ENCODE assay signal across 25 cellular contexts in the genomic region with DNA sequence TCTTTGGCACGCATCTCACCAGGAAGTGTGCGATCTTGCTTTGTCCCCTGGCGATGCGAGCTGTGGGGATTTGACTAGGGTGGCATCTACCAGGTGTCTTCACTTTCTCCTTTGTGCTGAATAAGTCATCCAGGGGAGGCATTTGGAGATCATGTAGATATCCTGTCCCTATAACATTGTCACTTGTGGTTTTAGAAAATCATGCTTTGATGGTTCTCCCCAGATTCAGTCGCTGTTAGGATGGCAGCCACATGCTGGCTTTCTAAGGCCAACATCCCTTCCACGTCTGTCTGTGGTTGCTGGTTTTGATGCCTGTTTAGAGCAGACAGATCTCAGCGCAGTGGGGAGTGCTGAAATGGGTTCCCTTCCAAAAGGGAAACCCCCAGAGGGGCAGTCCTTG. TPM values are rescaled to one million over a fixed set of nuclear protein-coding genes. Genes with fewer than 3 reads are reported as not detected.
A peak's percentile ranks its signal among the peaks of the same experiment; 100 is the strongest.
DNase-seq lines count a peak whose midpoint lies in the region; ATAC-seq and TF ChIP-seq lines count a peak whose summit lies in the region.
"Had no signal": no experiment of that assay in that cellular context is flagged by ENCODE, and none has a peak within 500 bp of the region (broad histone marks: within the 10 kb centered on the region; RNA-seq: fewer than 3 reads in every experiment).

No MANE protein-coding gene starts in this region.

- POLR2A ChIA-PET in activated CD8-positive, alpha-beta T cell treated with anti-CD3 and anti-CD28 coated beads for 36 hours (lab: Charles Lee): interaction anchor here (0.7 to 1.1 kb wide), 2 partner anchors 76 to 310 kb away, joined by 3 to 4 read pairs; partner anchors contain the start of gene MBTPS1
- POLR2A ChIA-PET in RWPE1 (lab: Yijun Ruan, JAX; ENCODE audit: low non-redundant PET): no interaction called here

- H3K27ac ChIP-seq in BLaER1 (peak overlapping the region; percentile 70), RWPE1 (no peak overlapping the region)
- no peak overlapping the region for H3K27ac ChIP-seq in CD4-positive, CD25-positive, alpha-beta regulatory T cell (ENCODE audit: insufficient read depth, low read length, poor library complexity, severe bottlenecking)
- H3K27ac ChIP-seq: lower lobe of right lung, sigmoid colon had no signal

- TF ChIP-seq CTCF in activated CD8-positive, alpha-beta T cell treated with anti-CD3 and anti-CD28 coated beads for 36 hours (IDR thresholded peaks at IDR 0.05): no peak
- TF ChIP-seq CTCF in RWPE1 (conservative IDR thresholded peaks at IDR 0.05; ENCODE audit: low read depth): no peak

- ATAC-seq in CD4-positive, CD25-positive, alpha-beta regulatory T cell (ENCODE audit: low read depth in 2 of 2): no peak
- ATAC-seq in activated CD8-positive, alpha-beta T cell treated with anti-CD3 and anti-CD28 coated beads for 36 hours: peak; percentile 31
- ATAC-seq in naive B cell (ENCODE audit: low read depth in 2 of 2): no peak
- ATAC-seq: lower lobe of right lung, Right ventricle myocardium inferior had no signal

- intact Hi-C loops in activated CD8-positive, alpha-beta T cell treated with anti-CD3 and anti-CD28 coated beads for 36 hours (cut with micrococcal nuclease): no loop called here
- intact Hi-C loops in posterior vena cava (cut with DNase I): no loop called here

- H3K9me3 Mint-ChIP-seq in CD4-positive, CD25-positive, alpha-beta regulatory T cell: no peaks in the 10 kb centered on the region
- no peaks in the 10 kb centered on the region for H3K9me3 Mint-ChIP-seq in activated CD8-positive, alpha-beta T cell treated with anti-CD3 and anti-CD28 coated beads for 36 hours
- no peaks in the 10 kb centered on the region for H3K9me3 Mint-ChIP-seq in naive B cell
- H3K9me3 Mint-ChIP-seq: IgD-negative memory B cell, neural crest cell, type B pancreatic cell had no signal

- H3K9me3 ChIP-seq in BLaER1: no peaks in the 10 kb centered on the region
- H3K9me3 ChIP-seq in CD4-positive, CD25-positive, alpha-beta regulatory T cell (ENCODE audit: control insufficient read depth in 2 of 2, low read length in 2 of 2): no peaks in the 10 kb centered on the region
- H3K9me3 ChIP-seq: lower lobe of right lung, sigmoid colon had no signal

- no peaks in the 10 kb centered on the region for H3K36me3 ChIP-seq in BLaER1
- H3K36me3 ChIP-seq in CD4-positive, CD25-positive, alpha-beta regulatory T cell (ENCODE audit: control insufficient read depth, insufficient read depth, low read length): no peaks in the 10 kb centered on the region
- H3K36me3 ChIP-seq: lower lobe of right lung, sigmoid colon had no signal

- no peak overlapping the region for H3K4me3 ChIP-seq in BLaER1
- peak overlapping the region; percentile 5 for H3K4me3 ChIP-seq in CD4-positive, CD25-positive, alpha-beta regulatory T cell (ENCODE audit: low read depth, low read length)
- H3K4me3 ChIP-seq: lower lobe of right lung, sigmoid colon had no signal

- peak overlapping the region in 2 of 3 donors; percentile 57 to 87 for H3K27ac Mint-ChIP-seq in CD4-positive, CD25-positive, alpha-beta regulatory T cell
- H3K27ac Mint-ChIP-seq in activated CD8-positive, alpha-beta T cell treated with anti-CD3 and anti-CD28 coated beads for 36 hours: peak overlapping the region; percentile 73
- peak overlapping the region in 3 of 6 donors; percentile 12 to 82 (median 36) for H3K27ac Mint-ChIP-seq in naive B cell
- H3K27ac Mint-ChIP-seq: type B pancreatic cell had no signal

- CTCF ChIA-PET in activated CD8-positive, alpha-beta T cell treated with anti-CD3 and anti-CD28 coated beads for 36 hours (lab: Charles Lee): no interaction called here
- CTCF ChIA-PET in RWPE1 (lab: Yijun Ruan, JAX): no interaction called here

- 0 out of 2 replicates have a peak overlapping the region, but pooled peaks have one; percentile 55 for H3K9ac ChIP-seq in BLaER1

- H3K4me2 ChIP-seq in BLaER1: peak overlapping the region; percentile 95

- H3K36me3 Mint-ChIP-seq in CD4-positive, CD25-positive, alpha-beta regulatory T cell: no peaks in the 10 kb centered on the region
- H3K36me3 Mint-ChIP-seq in activated CD8-positive, alpha-beta T cell treated with anti-CD3 and anti-CD28 coated beads for 36 hours (ENCODE audit: low read depth): no peaks in the 10 kb centered on the region
- H3K36me3 Mint-ChIP-seq in naive B cell: no peaks in the 10 kb centered on the region
- H3K36me3 Mint-ChIP-seq: IgD-negative memory B cell, type B pancreatic cell had no signal

- DNase-seq in CD4-positive, CD25-positive, alpha-beta regulatory T cell: peak in 1 of 3 donors; percentile 41
- peak; percentile 36 for DNase-seq in activated CD8-positive, alpha-beta T cell treated with anti-CD3 and anti-CD28 coated beads for 36 hours
- no peak for DNase-seq in naive B cell
- no peak for DNase-seq in SW 1271 (lab: John Stamatoyannopoulos, UW)
- DNase-seq in iPS-NIHi11 (ENCODE audit: low spot score): no peak
- no peak for DNase-seq in posterior vena cava (ENCODE audit: low spot score)
- no peak for DNase-seq in RWPE1 (ENCODE audit: low spot score)
- DNase-seq: activated gamma-delta T cell treated with Interleukin-2 at 50 U/mL for 16 hours; GDM1; kidney; lower lobe of right lung; NCI-H1105; NCI-H1930; NCI-H748 treated with DMSO at 0.1 percent for 48 hours; sigmoid colon; stimulated activated CD4-positive, alpha-beta T cell treated with anti-CD3 and anti-CD28 coated beads, Interleukin-15, amount 100 ng/mL, for 24 hours had no signal

- peak overlapping the region in 2 of 4 donors; percentile 72 to 83 for H3K4me3 Mint-ChIP-seq in CD4-positive, CD25-positive, alpha-beta regulatory T cell
- peak overlapping the region; percentile 61 for H3K4me3 Mint-ChIP-seq in activated CD8-positive, alpha-beta T cell treated with anti-CD3 and anti-CD28 coated beads for 36 hours
- peak overlapping the region in 7 of 8 donors; percentile 15 to 85 (median 53) for H3K4me3 Mint-ChIP-seq in naive B cell
- H3K4me3 Mint-ChIP-seq: neural crest cell, type B pancreatic cell had no signal

- peaks cover 53% of the 10 kb centered on the region for H3K4me1 ChIP-seq in BLaER1
- H3K4me1 ChIP-seq in CD4-positive, CD25-positive, alpha-beta regulatory T cell (ENCODE audit: control insufficient read depth, insufficient read depth, low read length, poor library complexity, severe bottlenecking): peaks cover 11% of the 10 kb centered on the region
- H3K4me1 ChIP-seq: lower lobe of right lung, sigmoid colon had no signal

- peaks cover 5 to 21% (median 6%) of the 10 kb centered on the region in 4 donors for H3K4me1 Mint-ChIP-seq in CD4-positive, CD25-positive, alpha-beta regulatory T cell
- peaks cover 16% of the 10 kb centered on the region for H3K4me1 Mint-ChIP-seq in activated CD8-positive, alpha-beta T cell treated with anti-CD3 and anti-CD28 coated beads for 36 hours (ENCODE audit: low read depth)
- H3K4me1 Mint-ChIP-seq in naive B cell: peaks cover 4 to 15% (median 12%) of the 10 kb centered on the region in 3 donors
- H3K4me1 Mint-ChIP-seq: neural crest cell had no signal

- H3K27me3 ChIP-seq in BLaER1: no peaks in the 10 kb centered on the region
- H3K27me3 ChIP-seq in CD4-positive, CD25-positive, alpha-beta regulatory T cell (ENCODE audit: control insufficient read depth, insufficient read depth, low read length): no peaks in the 10 kb centered on the region

- no peaks in the 10 kb centered on the region for H4K20me1 ChIP-seq in BLaER1

- no peaks in the 10 kb centered on the region for H3K27me3 Mint-ChIP-seq in CD4-positive, CD25-positive, alpha-beta regulatory T cell
- no peaks in the 10 kb centered on the region for H3K27me3 Mint-ChIP-seq in activated CD8-positive, alpha-beta T cell treated with anti-CD3 and anti-CD28 coated beads for 36 hours
- H3K27me3 Mint-ChIP-seq in naive B cell: peaks cover 0 to 16% (median 13%) of the 10 kb centered on the region in 3 donors
- H3K27me3 Mint-ChIP-seq: type B pancreatic cell had no signal

RNA-seq across cellular contexts. Expression of gene ADAD2, which starts 2.5 kb away (rescaled TPM):
- not detected for total RNA-seq in CD4-positive, CD25-positive, alpha-beta regulatory T cell
- polyA plus RNA-seq in CD4-positive, CD25-positive, alpha-beta regulatory T cell: under 1 TPM in 3 of 4 donors, not detected in 1; 0.07 to 0.40 (median 0.25) TPM
- under 1 TPM; 0.16 to 0.63 TPM for total RNA-seq in activated CD8-positive, alpha-beta T cell treated with anti-CD3 and anti-CD28 coated beads for 36 hours
- under 1 TPM in 1 of 6 donors, not detected in 5; 0.17 TPM for polyA plus RNA-seq in naive B cell (ENCODE audit: low read depth in 6 of 6)
- total RNA-seq in posterior vena cava: not detected
- total RNA-seq: cerebellum, endothelial cell of umbilical vein, lower lobe of right lung, M059J, mononuclear cell, neural crest cell, Right ventricle myocardium inferior had no signal
- polyA plus RNA-seq: IgD-negative memory B cell had no signal

RNA-seq across cellular contexts. Expression of gene TAF1C, which starts 6.6 kb away (rescaled TPM):
- total RNA-seq in CD4-positive, CD25-positive, alpha-beta regulatory T cell: 90.6 TPM
- 1 to 10 TPM; 6.3 to 8.6 (median 7.2) TPM for polyA plus RNA-seq in CD4-positive, CD25-positive, alpha-beta regulatory T cell
- 10 to 100 TPM; 59.3 to 62.6 TPM for total RNA-seq in activated CD8-positive, alpha-beta T cell treated with anti-CD3 and anti-CD28 coated beads for 36 hours
- 10 to 100 TPM in 1 of 6 donors, 1 to 10 TPM in 5; 4.8 to 11.6 (median 7.3) TPM for polyA plus RNA-seq in naive B cell (ENCODE audit: low read depth in 6 of 6)
- total RNA-seq in posterior vena cava: 10 to 100 TPM; 32.3 to 35.9 TPM

RNA-seq across cellular contexts. Expression of gene KCNG4, which starts 46.3 kb away (rescaled TPM):
- not detected for total RNA-seq in CD4-positive, CD25-positive, alpha-beta regulatory T cell
- polyA plus RNA-seq in CD4-positive, CD25-positive, alpha-beta regulatory T cell: not detected
- not detected for total RNA-seq in activated CD8-positive, alpha-beta T cell treated with anti-CD3 and anti-CD28 coated beads for 36 hours
- not detected for polyA plus RNA-seq in naive B cell (ENCODE audit: low read depth in 6 of 6)
- not detected for total RNA-seq in posterior vena cava
- total RNA-seq: cerebellum, endothelial cell of umbilical vein, kidney, lower lobe of right lung, M059J, mononuclear cell, neural crest cell, Right ventricle myocardium inferior, sigmoid colon had no signal
- polyA plus RNA-seq: endothelial cell of umbilical vein, IgD-negative memory B cell, sigmoid colon had no signal

RNA-seq across cellular contexts. Expression of gene DNAAF1, which starts 48.4 kb away (rescaled TPM):
- 0.27 TPM for total RNA-seq in CD4-positive, CD25-positive, alpha-beta regulatory T cell
- polyA plus RNA-seq in CD4-positive, CD25-positive, alpha-beta regulatory T cell: under 1 TPM in 3 of 4 donors, not detected in 1; 0.03 to 0.81 (median 0.33) TPM
- not detected for total RNA-seq in activated CD8-positive, alpha-beta T cell treated with anti-CD3 and anti-CD28 coated beads for 36 hours
- under 1 TPM in 1 of 6 donors, not detected in 5; 0.43 TPM for polyA plus RNA-seq in naive B cell (ENCODE audit: low read depth in 6 of 6)
- total RNA-seq in posterior vena cava: not detected
- total RNA-seq: endothelial cell of umbilical vein, M059J, Right ventricle myocardium inferior had no signal
- polyA plus RNA-seq: IgD-negative memory B cell had no signal

RNA-seq across cellular contexts. Expression of gene HSDL1, which starts 48.5 kb away (rescaled TPM):
- 17.3 TPM for total RNA-seq in CD4-positive, CD25-positive, alpha-beta regulatory T cell
- 10 to 100 TPM in 1 of 4 donors, 1 to 10 TPM in 3; 6.8 to 10.6 (median 9.6) TPM for polyA plus RNA-seq in CD4-positive, CD25-positive, alpha-beta regulatory T cell
- total RNA-seq in activated CD8-positive, alpha-beta T cell treated with anti-CD3 and anti-CD28 coated beads for 36 hours: 10 to 100 TPM; 11.1 to 11.8 TPM
- 10 to 100 TPM in 5 of 6 donors, 1 to 10 TPM in 1; 3.5 to 15.5 (median 13.7) TPM for polyA plus RNA-seq in naive B cell (ENCODE audit: low read depth in 6 of 6)
- 10 to 100 TPM; 10.1 to 21.2 TPM for total RNA-seq in posterior vena cava
